ENCODE assay signal across 8 cellular contexts in the genomic region with DNA sequence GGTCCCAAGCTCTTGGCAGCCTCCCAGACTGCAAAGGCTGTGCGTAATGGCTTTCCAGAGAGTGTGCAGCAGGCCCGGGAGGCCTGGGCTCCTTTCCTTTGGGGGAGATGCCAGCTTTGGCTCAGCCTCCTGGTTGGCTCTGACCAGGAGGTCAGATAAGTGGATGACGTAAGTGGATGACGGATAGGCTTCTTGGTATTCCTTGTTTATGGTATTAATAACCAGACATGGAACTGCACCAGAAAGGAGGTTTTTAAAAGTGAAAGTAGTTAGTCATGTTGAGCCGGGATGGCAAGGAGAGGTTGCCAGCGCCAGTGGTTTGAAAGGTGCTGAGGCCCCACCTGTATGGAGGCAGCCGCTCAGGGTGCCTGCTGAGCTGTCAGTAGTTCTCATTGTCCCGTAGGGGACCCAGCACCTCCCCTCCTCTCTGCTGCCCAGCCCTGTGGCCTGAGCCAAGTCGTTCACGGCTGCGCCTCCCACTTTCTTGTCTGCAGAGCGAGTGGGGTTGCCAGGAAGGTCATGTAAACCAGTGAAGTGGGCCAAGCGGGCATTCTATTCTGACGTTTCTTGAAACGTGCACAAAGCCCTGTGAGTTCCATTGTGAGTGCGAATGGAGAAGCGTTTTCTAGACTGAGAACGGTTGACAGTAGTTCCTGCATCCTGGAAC. TPM values are rescaled to one million over a fixed set of nuclear protein-coding genes. Genes with fewer than 3 reads are reported as not detected.
DNase-seq lines count a peak whose midpoint lies in the region; ATAC-seq and TF ChIP-seq lines count a peak whose summit lies in the region.

No MANE protein-coding gene starts in this region.

- peaks cover 9% of the 10 kb centered on the region for H3K4me1 ChIP-seq in mucosa of stomach (ENCODE audit: control insufficient read depth, insufficient read depth, low read length)

- intact Hi-C loops in dorsolateral prefrontal cortex (cut with DNase I), result no loop called here

- TF ChIP-seq CTCF in AG09319 (IDR thresholded peaks at IDR 0.05; ENCODE audit: low read depth, low read length), result no peak
- no peak for TF ChIP-seq CTCF in dorsolateral prefrontal cortex (IDR thresholded peaks at IDR 0.05 in 54 of 56, conservative IDR thresholded peaks at IDR 0.05 in 2 of 56; ENCODE audit: low read depth in 1 of 56, partially characterized antibody in 56 of 56)

- H3K27ac ChIP-seq in dorsolateral prefrontal cortex, result peak overlapping the region in 15 of 59 donors; percentile 1 to 68 (median 41)

- ATAC-seq in HG02798 (IDR thresholded peaks at IDR 0.05; ENCODE audit: poor library complexity, unreplicated experiment), result no peak
- no peak for ATAC-seq in GM18873 (IDR thresholded peaks at IDR 0.05; ENCODE audit: low FRiP score, unreplicated experiment)
- ATAC-seq in GM19455 (IDR thresholded peaks at IDR 0.05; ENCODE audit: unreplicated experiment), result no peak

- no peaks in the 10 kb centered on the region for H3K9me3 ChIP-seq in mucosa of stomach (ENCODE audit: control insufficient read depth, low read length)

- H3K36me3 ChIP-seq in mucosa of stomach (ENCODE audit: control insufficient read depth, insufficient read depth, low read length), result no peaks in the 10 kb centered on the region

- H3K27me3 ChIP-seq in dorsolateral prefrontal cortex, result no peaks in the 10 kb centered on the region
- H3K27me3 ChIP-seq in mucosa of stomach (ENCODE audit: control insufficient read depth, insufficient read depth, low read length), result no peaks in the 10 kb centered on the region

- DNase-seq in AG09319 (ENCODE audit: extremely low read depth, low read depth), result peak; percentile 20
- peak; percentile 66 for DNase-seq in NCI-H2171 treated with DMSO at 0.1 percent for 48 hours (lab: John Stamatoyannopoulos, UW)
- DNase-seq in dorsolateral prefrontal cortex, result peak in 3 of 10 donors; percentile 28 to 39 (median 35)
- no peak for DNase-seq in inferior parietal cortex (ENCODE audit: extremely low spot score)

- peak overlapping the region; percentile 56 for H3K9ac ChIP-seq in mucosa of stomach (ENCODE audit: low read length)

- peak overlapping the region; percentile 15 to 73 (median 52) for H3K4me3 ChIP-seq in dorsolateral prefrontal cortex
- H3K4me3 ChIP-seq in mucosa of stomach (ENCODE audit: low read length), result peak overlapping the region; percentile 24

RNA-seq across cellular contexts. Expression of a gene that starts 28.7 kb away (rescaled TPM):
- total RNA-seq in dorsolateral prefrontal cortex, result 100 to 1,000 TPM in 2 of 120 experiments, 10 to 100 TPM in 118; 50.8 to 117 (median 73.3) TPM
